Comparison of ENCODE assay signal across 23 cellular contexts in genomic region chr20:61014486-61014885, GRCh38.
DNase-seq lines count a peak whose midpoint lies in the region; ATAC-seq, FAIRE-seq and TF ChIP-seq lines count a peak whose summit lies in the region.
"Had no signal": no experiment of that assay in that cellular context is flagged by ENCODE, and none has a peak within 500 bp of the region (broad histone marks: within the 10 kb centered on the region; RNA-seq: fewer than 3 reads in every experiment).

No MANE protein-coding gene starts in this region.

- H3K23ac ChIP-seq in H1 (ENCODE audit: insufficient read length) = no peak overlapping the region

- CTCF ChIA-PET in H1 (lab: Charles Lee; ENCODE audit: partially characterized antibody) = no interaction called here
- CTCF ChIA-PET in HepG2 (lab: Yijun Ruan, JAX; ENCODE audit: low intra/inter-chr PET ratio, low total read pairs) = no interaction called here

- intact Hi-C loops in HepG2 (cut with micrococcal nuclease; ENCODE audit: unreplicated experiment) = no loop called here

- H3K18ac ChIP-seq in H1 (ENCODE audit: extremely low read depth, low read length) = no peak overlapping the region

- H3K79me1 ChIP-seq in H1 (ENCODE audit: low read depth, low read length) = no peaks in the 10 kb centered on the region

- H2BK120ac ChIP-seq in H1 (replicated peaks; ENCODE audit: low read depth, low read length) = no peak overlapping the region

- H2BK15ac ChIP-seq in H1 (ENCODE audit: low read length) = no peak overlapping the region

- TF ChIP-seq EP300 in H1 (IDR thresholded peaks at IDR 0.05; ENCODE audit: borderline replicate concordance in 1 of 2, low read depth in 2 of 2, low read length in 2 of 2) = no peak
- TF ChIP-seq EP300 in HepG2 (IDR thresholded peaks at IDR 0.05; ENCODE audit: low read depth in 2 of 2, low read length in 2 of 2) = no peak
- no peak for TF ChIP-seq EP300 in HepG2 (CRISPR knock-in tag; IDR thresholded peaks at IDR 0.05; ENCODE audit: borderline replicate concordance)

- no peak for ATAC-seq in DND-41 (ENCODE audit: insufficient read depth, low read depth)
- ATAC-seq in HepG2 = no peak
- ATAC-seq in natural killer cell treated with Interleukin-12 subunit alpha and Interleukin-12 subunit beta and Interleukin-15 and Interleukin-18, amount 100 ng/mL, for 72 hours = no peak

- TF ChIP-seq CTCF in DND-41 (IDR thresholded peaks at IDR 0.05; ENCODE audit: borderline replicate concordance, extremely low read depth, low read length, poor library complexity, severe bottlenecking) (no peak), H1 (IDR thresholded peaks at IDR 0.05; ENCODE audit: control extremely low read depth in 1 of 3, insufficient read depth in 1 of 3, low read depth in 1 of 3, low read length in 3 of 3) (no peak), type B pancreatic cell (conservative IDR thresholded peaks at IDR 0.05) (no peak), HepG2 (CRISPR knock-in tag; IDR thresholded peaks at IDR 0.05) (no peak)

- no peak overlapping the region for H4K8ac ChIP-seq in H1 (ENCODE audit: extremely low read depth, insufficient read depth, low read length)

- H4K20me1 ChIP-seq in DND-41 (ENCODE audit: insufficient read depth, low read length) = no peaks in the 10 kb centered on the region
- H4K20me1 ChIP-seq in H1 (replicated peaks in 1 of 2; ENCODE audit: control insufficient read depth in 1 of 2, insufficient read depth in 2 of 2, low read length in 2 of 2) = peaks cover 0 to 5% of the 10 kb centered on the region in 2 experiments
- H4K20me1 ChIP-seq in HepG2 (ENCODE audit: insufficient read depth, low read length) = no peaks in the 10 kb centered on the region

- H3K4me1 Mint-ChIP-seq in type B pancreatic cell (ENCODE audit: unreplicated experiment) = no peaks in the 10 kb centered on the region
- H3K4me1 Mint-ChIP-seq in natural killer cell treated with Interleukin-12 subunit alpha and Interleukin-12 subunit beta and Interleukin-15 and Interleukin-18, amount 100 ng/mL, for 72 hours (ENCODE audit: low read depth in 2 of 2) = no peaks in the 10 kb centered on the region
- H3K4me1 Mint-ChIP-seq: CD4-positive, alpha-beta memory T cell had no signal

- no peak overlapping the region for H4K5ac ChIP-seq in H1 (ENCODE audit: insufficient read length, low read depth, low read length)

- peaks cover 10% of the 10 kb centered on the region for H3K27me3 Mint-ChIP-seq in type B pancreatic cell
- peaks cover 13 to 23% of the 10 kb centered on the region in 2 donors for H3K27me3 Mint-ChIP-seq in natural killer cell treated with Interleukin-12 subunit alpha and Interleukin-12 subunit beta and Interleukin-15 and Interleukin-18, amount 100 ng/mL, for 72 hours
- H3K27me3 Mint-ChIP-seq: CD4-positive, alpha-beta memory T cell had no signal

- H3K4me3 ChIP-seq in DND-41 (ENCODE audit: low read depth in 1 of 2, low read length in 2 of 2) = no peak overlapping the region
- H3K4me3 ChIP-seq in H1 (ENCODE audit: extremely low read depth in 1 of 4, insufficient read depth in 2 of 4, low read depth in 3 of 4, low read length in 4 of 4) = no peak overlapping the region
- H3K4me3 ChIP-seq in HepG2 (replicated peaks in 1 of 3; ENCODE audit: insufficient read depth in 1 of 3, low read depth in 2 of 3, low read length in 3 of 3) = no peak overlapping the region
- H3K4me3 ChIP-seq: HAP-1 had no signal

- no peak overlapping the region for H3K9ac ChIP-seq in DND-41 (ENCODE audit: low read depth, low read length)
- no peak overlapping the region for H3K9ac ChIP-seq in H1 (replicated peaks in 1 of 4; ENCODE audit: extremely low read depth in 1 of 4, low read depth in 3 of 4, low read length in 3 of 4)
- no peak overlapping the region for H3K9ac ChIP-seq in HepG2 (ENCODE audit: insufficient read depth, low read depth, low read length)
- H3K9ac ChIP-seq: KMS-11 had no signal

- no peak overlapping the region for H2BK12ac ChIP-seq in H1 (ENCODE audit: low read depth, low read length)

- no peak overlapping the region for H3K4me2 ChIP-seq in DND-41 (ENCODE audit: insufficient read depth, low read length)
- no peak overlapping the region; a peak in 1 of 4 replicates for H3K4me2 ChIP-seq in H1 (ENCODE audit: insufficient read depth in 1 of 2, low read depth in 2 of 2, low read length in 2 of 2)
- H3K4me2 ChIP-seq in HepG2 (ENCODE audit: low read depth, low read length) = no peak overlapping the region
- H3K4me2 ChIP-seq: KMS-11 had no signal

- POLR2A ChIA-PET in H1 (lab: Charles Lee; ENCODE audit: partially characterized antibody) (no interaction called here), HepG2 (lab: Yijun Ruan, JAX) (no interaction called here)

- no peak overlapping the region for H2AFZ ChIP-seq in DND-41 (ENCODE audit: low read depth, low read length)
- H2AFZ ChIP-seq in H1 (ENCODE audit: low read length) = no peak overlapping the region
- H2AFZ ChIP-seq in HepG2 (ENCODE audit: low read length) = no peak overlapping the region

- H2BK5ac ChIP-seq in H1 (ENCODE audit: low read depth, low read length) = no peak overlapping the region

- TF ChIP-seq RAD21 in H1 (IDR thresholded peaks at IDR 0.05 in 1 of 2, conservative IDR thresholded peaks at IDR 0.05 in 1 of 2; ENCODE audit: low read depth in 2 of 2, low read length in 2 of 2) (no peak), HepG2 (CRISPR knock-in tag; IDR thresholded peaks at IDR 0.05) (no peak)

- in situ Hi-C loops in HepG2 (cut with HindIII; ENCODE audit: extremely low pct_ligation_motif_present, low pct_unique_long_range_greater_than_20kb) = no loop called here

- no peak overlapping the region for H3K14ac ChIP-seq in H1 (ENCODE audit: insufficient read length)

- peak overlapping the region; percentile 88 for H3K27ac Mint-ChIP-seq in type B pancreatic cell
- H3K27ac Mint-ChIP-seq in natural killer cell treated with Interleukin-12 subunit alpha and Interleukin-12 subunit beta and Interleukin-15 and Interleukin-18, amount 100 ng/mL, for 72 hours = no peak overlapping the region
- H3K27ac Mint-ChIP-seq: CD4-positive, alpha-beta memory T cell; HFFc6 had no signal

- H2AK5ac ChIP-seq in H1 (ENCODE audit: low read depth, low read length) = no peak overlapping the region

- H4K91ac ChIP-seq in H1 (replicated peaks; ENCODE audit: insufficient read length, low read length) = no peak overlapping the region

- FAIRE-seq in H1 (lab: Jason Lieb, UNC) = no peak
- FAIRE-seq in HepG2 (lab: Jason Lieb, UNC) = no peak
- FAIRE-seq: GM12892 had no signal

- H3K4ac ChIP-seq in H1 (replicated peaks; ENCODE audit: insufficient read length, low read depth, low read length) = no peak overlapping the region

- DNase-seq in DND-41 = no peak
- DNase-seq in H1 (ENCODE audit: low read depth in 1 of 2, low spot score in 2 of 2) = peak in 1 of 2 experiments; percentile 42
- peak; percentile 59 for DNase-seq in iPS-NIHi7 (ENCODE audit: extremely low spot score)
- DNase-seq in type B pancreatic cell (ENCODE audit: extremely low spot score, unreplicated experiment) = no peak
- DNase-seq in DMS79 treated with DMSO at 0.1 percent for 48 hours (lab: John Stamatoyannopoulos, UW) = no peak
- no peak for DNase-seq in HepG2 (ENCODE audit: low spot score)
- DNase-seq in natural killer cell treated with Interleukin-12 subunit alpha and Interleukin-12 subunit beta and Interleukin-15 and Interleukin-18, amount 100 ng/mL, for 72 hours (ENCODE audit: low spot score) = no peak
- DNase-seq: C1 segment of cervical spinal cord; Caco-2; CD4-positive, alpha-beta memory T cell; HFFc6; IMR-90; NCI-H1048; NCI-H1694; NCI-H2029 treated with DMSO at 0.1 percent for 48 hours; NCI-H446 treated with DMSO at 0.1 percent for 48 hours; NCI-H526; NCI-H82; RPMI8226; SHP77 had no signal

- H3K27me3 ChIP-seq in DND-41 (ENCODE audit: insufficient read depth, low read length, poor library complexity) = no peaks in the 10 kb centered on the region
- peaks cover 0 to 8% (median 4%) of the 10 kb centered on the region in 4 experiments; a peak in 3 of 7 replicates for H3K27me3 ChIP-seq in H1 (replicated peaks in 1 of 4; ENCODE audit: control insufficient read depth in 3 of 4, extremely low read depth in 1 of 4, insufficient read depth in 3 of 4, low read length in 3 of 4)
- no peaks in the 10 kb centered on the region for H3K27me3 ChIP-seq in HepG2 (ENCODE audit: control insufficient read depth in 1 of 2, insufficient read depth in 2 of 2, low read length in 2 of 2)

- H3K4me1 ChIP-seq in DND-41 (ENCODE audit: insufficient read depth, low read length) = peaks cover 52% of the 10 kb centered on the region
- no peaks in the 10 kb centered on the region; a peak in 1 of 7 replicates for H3K4me1 ChIP-seq in H1 (replicated peaks in 1 of 4; ENCODE audit: control insufficient read depth in 3 of 4, insufficient read depth in 4 of 4, low read length in 3 of 4)
- H3K4me1 ChIP-seq in HepG2 (ENCODE audit: insufficient read depth, low read length) = no peaks in the 10 kb centered on the region
- H3K4me1 ChIP-seq: Caco-2, HAP-1 had no signal

- peak overlapping the region; percentile 9 for H3K27ac ChIP-seq in DND-41 (ENCODE audit: low read length)
- no peak overlapping the region for H3K27ac ChIP-seq in H1 (ENCODE audit: low read depth, low read length)
- H3K27ac ChIP-seq in HepG2 (ENCODE audit: extremely low read length, insufficient read depth, low read length) = no peak overlapping the region
- H3K27ac ChIP-seq: KMS-11 had no signal

- WGBS in H1 (ENCODE audit: extremely low coverage in 1 of 2, insufficient coverage in 1 of 2, insufficient read length in 1 of 2, insufficient replicate concordance in 2 of 2, low coverage in 1 of 2, low lambda C conversion rate in 2 of 2, missing lambda C conversion rate in 1 of 2), 2 experiments = 46% methylated on average over 5 of the region's 5 CpGs; no CpG with 5 or more reads in 1 of the 2 experiments
- WGBS in HepG2 (ENCODE audit: low lambda C conversion rate) = 4% methylated on average over 4 of the region's 5 CpGs

- H2BK20ac ChIP-seq in H1 (ENCODE audit: low read length) = no peak overlapping the region

- no TSS peak for BruUV-seq in HepG2 (replicated peaks; lab: Mats Ljungman, UMichigan)

- H3K4me3 Mint-ChIP-seq in type B pancreatic cell = peak overlapping the region; percentile 32
- H3K4me3 Mint-ChIP-seq in natural killer cell treated with Interleukin-12 subunit alpha and Interleukin-12 subunit beta and Interleukin-15 and Interleukin-18, amount 100 ng/mL, for 72 hours = no peak overlapping the region
- H3K4me3 Mint-ChIP-seq: CD4-positive, alpha-beta memory T cell; HFFc6 had no signal

- H3K56ac ChIP-seq in H1 (replicated peaks; ENCODE audit: insufficient read length, low read depth, low read length) = no peak overlapping the region

- H3K36me3 Mint-ChIP-seq in type B pancreatic cell = no peaks in the 10 kb centered on the region
- H3K36me3 Mint-ChIP-seq in natural killer cell treated with Interleukin-12 subunit alpha and Interleukin-12 subunit beta and Interleukin-15 and Interleukin-18, amount 100 ng/mL, for 72 hours = no peaks in the 10 kb centered on the region
- H3K36me3 Mint-ChIP-seq: CD4-positive, alpha-beta memory T cell had no signal

- TF ChIP-seq POLR2A in H1 (IDR thresholded peaks at IDR 0.05; ENCODE audit: control extremely low read depth in 1 of 2, low read depth in 2 of 2, low read length in 2 of 2) (no peak), HepG2 (IDR thresholded peaks at IDR 0.05; ENCODE audit: insufficient read depth in 1 of 2, low read depth in 2 of 2, low read length in 2 of 2) (no peak)

- H3K9me3 Mint-ChIP-seq in type B pancreatic cell = no peaks in the 10 kb centered on the region
- H3K9me3 Mint-ChIP-seq in natural killer cell treated with Interleukin-12 subunit alpha and Interleukin-12 subunit beta and Interleukin-15 and Interleukin-18, amount 100 ng/mL, for 72 hours = peaks cover 6% of the 10 kb centered on the region

- H3K36me3 ChIP-seq in DND-41 (ENCODE audit: insufficient read depth, low read length) (no peaks in the 10 kb centered on the region), H1 (ENCODE audit: control insufficient read depth in 2 of 4, insufficient read depth in 4 of 4, low read length in 3 of 4) (no peaks in the 10 kb centered on the region), HepG2 (replicated peaks in 1 of 2; ENCODE audit: control insufficient read depth in 1 of 2, insufficient read depth in 2 of 2, low read length in 2 of 2) (no peaks in the 10 kb centered on the region)
- H3K36me3 ChIP-seq: HAP-1 had no signal

- H3K9me3 ChIP-seq in DND-41 (ENCODE audit: insufficient read depth, low read length, severe bottlenecking) (no peaks in the 10 kb centered on the region), H1 (ENCODE audit: insufficient read depth in 2 of 2, low read depth in 1 of 2, low read length in 1 of 2) (peaks cover 4 to 7% of the 10 kb centered on the region in 2 experiments; a peak in 2 of 4 replicates), HepG2 (ENCODE audit: low read length) (peaks cover 19% of the 10 kb centered on the region)
- H3K9me3 ChIP-seq: HAP-1 had no signal

- H3K79me2 ChIP-seq in DND-41 (ENCODE audit: insufficient read depth, low read length) (no peaks in the 10 kb centered on the region), H1 (ENCODE audit: control insufficient read depth in 1 of 2, insufficient read depth in 2 of 2, low read length in 2 of 2) (peaks cover 0 to 2% of the 10 kb centered on the region in 2 experiments; a peak in 1 of 4 replicates), HepG2 (ENCODE audit: insufficient read depth, low read length) (no peaks in the 10 kb centered on the region)

- peaks cover 2% of the 10 kb centered on the region for H3K23me2 ChIP-seq in H1 (ENCODE audit: low read depth, low read length)
